ENCODE assay signal across 1 cellular context in the genomic region with DNA sequence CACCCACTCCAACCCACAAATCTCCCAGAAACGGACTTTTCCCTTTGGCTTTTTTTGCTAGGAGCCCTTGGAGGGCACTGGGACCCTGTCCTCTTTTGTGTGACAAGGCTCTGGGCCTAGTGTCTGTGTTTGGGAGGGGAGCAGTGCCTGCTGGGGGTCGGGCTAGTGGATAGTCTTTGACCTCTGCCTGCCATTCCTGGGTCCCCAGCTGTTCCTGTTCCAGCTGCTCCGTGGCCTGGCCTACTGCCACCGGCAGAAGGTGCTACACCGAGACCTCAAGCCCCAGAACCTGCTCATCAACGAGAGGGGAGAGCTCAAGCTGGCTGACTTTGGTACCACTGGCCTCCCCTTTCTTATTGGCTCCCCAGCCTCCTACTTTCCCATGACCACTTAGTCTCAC.
TF ChIP-seq lines count a peak whose summit lies in the region.

No MANE protein-coding gene starts in this region.

TF ChIP-seq in GM23338, 12 proteins besides CTCF, POLR2A, EP300 and RAD21 (continued from another document):
- TF ChIP-seq, protein P1, sequence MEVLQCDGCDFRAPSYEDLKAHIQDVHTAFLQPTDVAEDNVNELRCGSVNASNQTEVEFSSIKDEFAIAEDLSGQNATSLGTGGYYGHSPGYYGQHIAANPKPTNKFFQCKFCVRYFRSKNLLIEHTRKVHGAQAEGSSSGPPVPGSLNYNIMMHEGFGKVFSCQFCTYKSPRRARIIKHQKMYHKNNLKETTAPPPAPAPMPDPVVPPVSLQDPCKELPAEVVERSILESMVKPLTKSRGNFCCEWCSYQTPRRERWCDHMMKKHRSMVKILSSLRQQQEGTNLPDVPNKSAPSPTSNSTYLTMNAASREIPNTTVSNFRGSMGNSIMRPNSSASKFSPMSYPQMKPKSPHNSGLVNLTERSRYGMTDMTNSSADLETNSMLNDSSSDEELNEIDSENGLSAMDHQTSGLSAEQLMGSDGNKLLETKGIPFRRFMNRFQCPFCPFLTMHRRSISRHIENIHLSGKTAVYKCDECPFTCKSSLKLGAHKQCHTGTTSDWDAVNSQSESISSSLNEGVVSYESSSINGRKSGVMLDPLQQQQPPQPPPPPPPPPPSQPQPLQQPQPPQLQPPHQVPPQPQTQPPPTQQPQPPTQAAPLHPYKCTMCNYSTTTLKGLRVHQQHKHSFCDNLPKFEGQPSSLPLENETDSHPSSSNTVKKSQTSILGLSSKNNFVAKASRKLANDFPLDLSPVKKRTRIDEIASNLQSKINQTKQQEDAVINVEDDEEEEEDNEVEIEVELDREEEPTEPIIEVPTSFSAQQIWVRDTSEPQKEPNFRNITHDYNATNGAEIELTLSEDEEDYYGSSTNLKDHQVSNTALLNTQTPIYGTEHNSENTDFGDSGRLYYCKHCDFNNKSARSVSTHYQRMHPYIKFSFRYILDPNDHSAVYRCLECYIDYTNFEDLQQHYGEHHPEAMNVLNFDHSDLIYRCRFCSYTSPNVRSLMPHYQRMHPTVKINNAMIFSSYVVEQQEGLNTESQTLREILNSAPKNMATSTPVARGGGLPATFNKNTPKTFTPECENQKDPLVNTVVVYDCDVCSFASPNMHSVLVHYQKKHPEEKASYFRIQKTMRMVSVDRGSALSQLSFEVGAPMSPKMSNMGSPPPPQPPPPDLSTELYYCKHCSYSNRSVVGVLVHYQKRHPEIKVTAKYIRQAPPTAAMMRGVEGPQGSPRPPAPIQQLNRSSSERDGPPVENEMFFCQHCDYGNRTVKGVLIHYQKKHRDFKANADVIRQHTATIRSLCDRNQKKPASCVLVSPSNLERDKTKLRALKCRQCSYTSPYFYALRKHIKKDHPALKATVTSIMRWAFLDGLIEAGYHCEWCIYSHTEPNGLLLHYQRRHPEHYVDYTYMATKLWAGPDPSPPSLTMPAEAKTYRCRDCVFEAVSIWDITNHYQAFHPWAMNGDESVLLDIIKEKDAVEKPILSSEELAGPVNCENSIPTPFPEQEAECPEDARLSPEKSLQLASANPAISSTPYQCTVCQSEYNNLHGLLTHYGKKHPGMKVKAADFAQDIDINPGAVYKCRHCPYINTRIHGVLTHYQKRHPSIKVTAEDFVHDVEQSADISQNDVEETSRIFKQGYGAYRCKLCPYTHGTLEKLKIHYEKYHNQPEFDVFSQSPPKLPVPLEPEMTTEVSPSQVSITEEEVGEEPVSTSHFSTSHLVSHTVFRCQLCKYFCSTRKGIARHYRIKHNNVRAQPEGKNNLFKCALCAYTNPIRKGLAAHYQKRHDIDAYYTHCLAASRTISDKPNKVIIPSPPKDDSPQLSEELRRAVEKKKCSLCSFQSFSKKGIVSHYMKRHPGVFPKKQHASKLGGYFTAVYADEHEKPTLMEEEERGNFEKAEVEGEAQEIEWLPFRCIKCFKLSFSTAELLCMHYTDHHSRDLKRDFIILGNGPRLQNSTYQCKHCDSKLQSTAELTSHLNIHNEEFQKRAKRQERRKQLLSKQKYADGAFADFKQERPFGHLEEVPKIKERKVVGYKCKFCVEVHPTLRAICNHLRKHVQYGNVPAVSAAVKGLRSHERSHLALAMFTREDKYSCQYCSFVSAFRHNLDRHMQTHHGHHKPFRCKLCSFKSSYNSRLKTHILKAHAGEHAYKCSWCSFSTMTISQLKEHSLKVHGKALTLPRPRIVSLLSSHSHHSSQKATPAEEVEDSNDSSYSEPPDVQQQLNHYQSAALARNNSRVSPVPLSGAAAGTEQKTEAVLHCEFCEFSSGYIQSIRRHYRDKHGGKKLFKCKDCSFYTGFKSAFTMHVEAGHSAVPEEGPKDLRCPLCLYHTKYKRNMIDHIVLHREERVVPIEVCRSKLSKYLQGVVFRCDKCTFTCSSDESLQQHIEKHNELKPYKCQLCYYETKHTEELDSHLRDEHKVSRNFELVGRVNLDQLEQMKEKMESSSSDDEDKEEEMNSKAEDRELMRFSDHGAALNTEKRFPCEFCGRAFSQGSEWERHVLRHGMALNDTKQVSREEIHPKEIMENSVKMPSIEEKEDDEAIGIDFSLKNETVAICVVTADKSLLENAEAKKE (CRISPR knock-in tag; IDR thresholded peaks at IDR 0.05) = no peak
- TF ChIP-seq NANOG (IDR thresholded peaks at IDR 0.05; ENCODE audit: borderline replicate concordance) = no peak
- no peak for TF ChIP-seq ZNF331 (CRISPR knock-in tag; IDR thresholded peaks at IDR 0.05; ENCODE audit: low read depth)
- TF ChIP-seq POLR2AphosphoS5 (IDR thresholded peaks at IDR 0.05; ENCODE audit: low read depth) = no peak
- TF ChIP-seq, protein P2, sequence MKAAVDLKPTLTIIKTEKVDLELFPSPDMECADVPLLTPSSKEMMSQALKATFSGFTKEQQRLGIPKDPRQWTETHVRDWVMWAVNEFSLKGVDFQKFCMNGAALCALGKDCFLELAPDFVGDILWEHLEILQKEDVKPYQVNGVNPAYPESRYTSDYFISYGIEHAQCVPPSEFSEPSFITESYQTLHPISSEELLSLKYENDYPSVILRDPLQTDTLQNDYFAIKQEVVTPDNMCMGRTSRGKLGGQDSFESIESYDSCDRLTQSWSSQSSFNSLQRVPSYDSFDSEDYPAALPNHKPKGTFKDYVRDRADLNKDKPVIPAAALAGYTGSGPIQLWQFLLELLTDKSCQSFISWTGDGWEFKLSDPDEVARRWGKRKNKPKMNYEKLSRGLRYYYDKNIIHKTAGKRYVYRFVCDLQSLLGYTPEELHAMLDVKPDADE (IDR thresholded peaks at IDR 0.05) = no peak
- no peak for TF ChIP-seq ZNF114 (CRISPR knock-in tag; IDR thresholded peaks at IDR 0.05)
